1 cellular context compared by ENCODE assay signal in genomic region chr17:78356163-78356713, GRCh38.
TF ChIP-seq lines count a peak whose summit lies in the region.

No MANE protein-coding gene starts in this region.

TF ChIP-seq in GM12878, 131 proteins besides CTCF, POLR2A, EP300 and RAD21 (continues in another document):
- TF ChIP-seq ZBTB33 (IDR thresholded peaks at IDR 0.05) (no peak), CREM (IDR thresholded peaks at IDR 0.05; ENCODE audit: low read depth) (peak; percentile 96), CHD2 (IDR thresholded peaks at IDR 0.05; ENCODE audit: borderline replicate concordance, low read depth, low read length) (peak; percentile 90), NR2C1 (IDR thresholded peaks at IDR 0.05) (peak; percentile 92), RCOR1 (conservative IDR thresholded peaks at IDR 0.05; ENCODE audit: low read depth, low read length) (no peak; the same call in 1 of the 2 replicates), SIN3A (IDR thresholded peaks at IDR 0.05; ENCODE audit: low read depth, low read length) (no peak), ATF7 (IDR thresholded peaks at IDR 0.05; ENCODE audit: low read depth) (peak; percentile 94), ZBTB4 (CRISPR knock-in tag; IDR thresholded peaks at IDR 0.05) (no peak), HDAC6 (IDR thresholded peaks at IDR 0.05; ENCODE audit: unreplicated experiment) (no peak), CUX1 (IDR thresholded peaks at IDR 0.05; ENCODE audit: insufficient replicate concordance, low read depth, low read length) (peak; percentile 40), IRF4 (IDR thresholded peaks at IDR 0.05; ENCODE audit: low read depth, low read length) (peak; percentile 94), EED (IDR thresholded peaks at IDR 0.05; ENCODE audit: low read depth) (peak; percentile 87), ZBTB11 (CRISPR knock-in tag; IDR thresholded peaks at IDR 0.05) (no peak), ZBED1 (IDR thresholded peaks at IDR 0.05; ENCODE audit: borderline replicate concordance) (no peak), TARDBP (IDR thresholded peaks at IDR 0.05; ENCODE audit: borderline replicate concordance) (no peak), RFX5 (IDR thresholded peaks at IDR 0.05; ENCODE audit: low read depth, low read length) (no peak), SMAD5 (IDR thresholded peaks at IDR 0.05; ENCODE audit: low read depth) (no peak), BRCA1 (IDR thresholded peaks at IDR 0.05; ENCODE audit: low read depth, low read length) (no peak), BCLAF1 (IDR thresholded peaks at IDR 0.05) (no peak), JUNB (IDR thresholded peaks at IDR 0.05) (peak; percentile 70), SMAD1 (IDR thresholded peaks at IDR 0.05; ENCODE audit: low read depth, partially characterized antibody) (peak; percentile 44), RELB (IDR thresholded peaks at IDR 0.05; ENCODE audit: low read depth) (peak; percentile 92), GABPA (IDR thresholded peaks at IDR 0.05; ENCODE audit: low read depth) (no peak), KAT2A (conservative IDR thresholded peaks at IDR 0.05; ENCODE audit: control insufficient read depth, low read depth, low read length) (no peak), FOXM1 (IDR thresholded peaks at IDR 0.05; ENCODE audit: low read depth, low read length) (0 out of 2 replicates have a peak, but pooled peaks have one; percentile 23), TCF3 (IDR thresholded peaks at IDR 0.05; ENCODE audit: borderline replicate concordance, insufficient read depth, low read depth, low read length) (peak; percentile 85), MAX (IDR thresholded peaks at IDR 0.05; ENCODE audit: low read depth, low read length) (no peak), ZNF622 (IDR thresholded peaks at IDR 0.05) (no peak), CREB1 (IDR thresholded peaks at IDR 0.05; ENCODE audit: low read depth) (peak; percentile 97), PBX3 (IDR thresholded peaks at IDR 0.05; ENCODE audit: insufficient replicate concordance, low read depth, low read length) (peak; percentile 38), CEBPZ (IDR thresholded peaks at IDR 0.05; ENCODE audit: low read depth, low read length) (no peak), MEF2A (IDR thresholded peaks at IDR 0.05; ENCODE audit: insufficient read depth, low read depth, low read length) (peak; percentile 70; the same call in 1 of the 2 replicates)
